In the genomic region with DNA sequence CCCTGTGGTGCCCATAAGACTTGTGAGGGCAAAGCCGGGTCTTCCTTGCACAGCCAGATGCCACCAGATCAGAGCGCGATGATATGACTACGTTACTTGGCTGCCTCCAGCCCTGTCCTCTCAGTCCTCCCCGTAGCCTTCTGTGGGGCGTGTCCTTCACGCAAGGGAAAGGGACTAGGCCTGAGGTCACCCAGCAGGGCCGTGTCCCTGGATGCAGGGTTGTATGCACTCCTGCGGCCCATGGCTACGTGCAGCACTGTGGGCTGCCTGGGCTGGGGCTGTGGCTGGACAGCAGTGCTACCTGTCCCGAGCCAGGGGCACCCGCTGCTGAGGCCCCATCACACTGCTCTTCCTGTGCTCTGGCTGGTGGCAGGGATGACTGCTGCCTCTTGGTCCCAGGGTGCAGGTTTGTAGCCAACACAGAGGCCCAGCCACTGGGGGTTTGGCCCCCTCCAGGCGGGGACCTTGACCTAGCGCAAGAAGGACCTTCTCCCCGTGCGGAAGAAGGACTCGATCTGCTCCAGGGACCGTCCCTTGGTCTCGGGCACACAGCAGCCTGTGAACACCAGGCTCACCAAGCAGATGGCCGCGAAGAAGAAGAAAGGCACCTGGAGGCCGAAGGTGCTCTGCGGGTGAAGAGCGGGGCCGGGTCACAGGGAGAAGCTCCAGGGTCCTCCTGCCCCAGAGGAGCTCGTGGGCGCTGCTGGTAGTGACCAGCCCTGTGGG, we compare ENCODE assay signal across 1 cellular context.
TF ChIP-seq lines count a peak whose summit lies in the region.

No MANE protein-coding gene starts in this region.

TF ChIP-seq in GM23338, 12 proteins besides CTCF, POLR2A, EP300 and RAD21 (continued from another document):
- 0 out of 2 replicates have a peak, but pooled peaks have one; percentile 14 for TF ChIP-seq POLR2AphosphoS5 (IDR thresholded peaks at IDR 0.05; ENCODE audit: low read depth)
- TF ChIP-seq ETS1 (IDR thresholded peaks at IDR 0.05): no peak
